ENCODE assay signal across 41 cellular contexts in genomic region chr2:218773881-218774280, GRCh38. TPM values are rescaled to one million over a fixed set of nuclear protein-coding genes. Genes with fewer than 3 reads are reported as not detected.
"Had no signal": no experiment of that assay in that cellular context is flagged by ENCODE, and none has a peak within 500 bp of the region (broad histone marks: within the 10 kb centered on the region; RNA-seq: fewer than 3 reads in every experiment).

No MANE protein-coding gene starts in this region.

- FAIRE-seq: astrocyte, bronchial epithelial cell had no signal

- H3K4me3 ChIP-seq: adrenal gland, ascending aorta, body of pancreas, breast epithelium, cardiac muscle cell had no signal

- H3K9me3 ChIP-seq: ascending aorta, body of pancreas, breast epithelium had no signal

- DNase-seq: activated effector memory CD4-positive, alpha-beta T cell treated with anti-CD3 and anti-CD28 coated beads, Interleukin-2, amount 50 U/mL, for 16 hours; activated effector memory CD4-positive, alpha-beta T cell treated with Interleukin-2 at 50 U/mL for 16 hours; activated gamma-delta T cell; activated gamma-delta T cell treated with Interleukin-2 at 50 U/mL for 16 hours; activated naive CD4-positive, alpha-beta T cell; activated naive CD4-positive, alpha-beta T cell treated with anti-CD3 and anti-CD28 coated beads for 36 hours; activated naive CD4-positive, alpha-beta T cell treated with anti-CD3 and anti-CD28 coated beads, Interleukin-2, amount 10 ng/mL, durations not matched to agents 7 days and 5 days; activated naive CD4-positive, alpha-beta T cell treated with anti-CD3 and anti-CD28 coated beads, Interleukin-2, amount 50 U/mL, for 16 hours; activated naive CD4-positive, alpha-beta T cell treated with Interleukin-2 at 50 U/mL for 16 hours; activated naive CD8-positive, alpha-beta T cell treated with anti-CD3 and anti-CD28 coated beads for 36 hours; activated naive CD8-positive, alpha-beta T cell treated with anti-CD3 and anti-CD28 coated beads, Interleukin-2, amount 10 ng/mL, durations not matched to agents 7 days and 5 days; activated naive CD8-positive, alpha-beta T cell treated with anti-CD3 and anti-CD28 coated beads, Interleukin-2, amount 50 U/mL, for 24 hours; activated T-cell treated with anti-CD3 and anti-CD28 coated beads for 4 hours; activated T-cell treated with anti-CD3 and anti-CD28 coated beads, Interleukin-2, amount 50 U/mL, for 1 hour; activated T-cell treated with anti-CD3 and anti-CD28 coated beads, Interleukin-2, amount 50 U/mL, for 24 hours; activated T-cell treated with anti-CD3 and anti-CD28 coated beads, Interleukin-2, amount 50 U/mL, for 4 hours; activated T-cell treated with anti-CD3 and anti-CD28 coated beads, Interleukin-2, amount 50 U/mL, for 48 hours; activated T-cell treated with anti-CD3 and anti-CD28 coated beads, Interleukin-2, amount 50 U/mL, for 72 hours; adrenal gland; amniotic stem cell; amygdala; anterior cingulate cortex; aorta; body of pancreas; brain microvascular endothelial cell; caudate nucleus; central memory CD4-positive, alpha-beta T cell; cerebellar nuclear complex had no signal

- ATAC-seq: activated naive CD8-positive, alpha-beta T cell treated with anti-CD3 and anti-CD28 coated beads, Interleukin-2, amount 50 U/mL, for 24 hours; activated T-cell treated with anti-CD3 and anti-CD28 coated beads, Interleukin-2, amount 50 U/mL, for 4 hours; activated T-cell treated with anti-CD3 and anti-CD28 coated beads, Interleukin-2, amount 50 U/mL, for 72 hours; activated T-helper 17 cell treated with anti-CD3 and anti-CD28 coated beads, Interleukin-2, amount 50 U/mL, for 72 hours; body of pancreas had no signal

- H3K36me3 ChIP-seq: adrenal gland, ascending aorta, brain microvascular endothelial cell, breast epithelium, cardiac muscle cell had no signal

- H3K27ac Mint-ChIP-seq: activated naive CD4-positive, alpha-beta T cell treated with anti-CD3 and anti-CD28 coated beads for 36 hours; activated naive CD4-positive, alpha-beta T cell treated with anti-CD3 and anti-CD28 coated beads, Interleukin-2, amount 10 ng/mL, durations not matched to agents 7 days and 5 days; activated naive CD4-positive, alpha-beta T cell treated with anti-CD3 and anti-CD28 coated beads, Interleukin-2, amount 50 U/mL, for 24 hours; activated naive CD8-positive, alpha-beta T cell; activated naive CD8-positive, alpha-beta T cell treated with anti-CD3 and anti-CD28 coated beads for 36 hours; activated naive CD8-positive, alpha-beta T cell treated with anti-CD3 and anti-CD28 coated beads, Interleukin-2, amount 10 ng/mL, durations not matched to agents 7 days and 5 days; activated naive CD8-positive, alpha-beta T cell treated with anti-CD3 and anti-CD28 coated beads, Interleukin-2, amount 50 U/mL, for 24 hours; activated T-cell treated with anti-CD3 and anti-CD28 coated beads, Interleukin-2, amount 50 U/mL, for 24 hours; activated T-cell treated with anti-CD3 and anti-CD28 coated beads, Interleukin-2, amount 50 U/mL, for 72 hours; activated T-helper 1 cell treated with anti-CD3 and anti-CD28 coated beads, Interleukin-12 subunit alpha, Interleukin-12 subunit beta, Interleukin-2, Interleukin-4 antibody, amounts not matched to agents 30 ng/mL and 10 ng/mL and 1 ng/mL, durations not matched to agents 14 hours and 24 hours and 36 hours; activated T-helper 17 cell treated with anti-CD3 and anti-CD28 coated beads, Interleukin-2, amount 50 U/mL, for 72 hours; activated T-helper 2 cell treated with anti-CD3 and anti-CD28 coated beads, Interferon-gamma antibody, Interleukin-2, Interleukin-4, amounts not matched to agents 10 μg/mL and 5 μg/mL and 100 μg/mL, durations not matched to agents 14 hours and 24 hours and 36 hours; brain had no signal

- H3K27me3 ChIP-seq: adrenal gland, ascending aorta, body of pancreas, brain microvascular endothelial cell, breast epithelium, cardiac muscle cell had no signal

- H3K4me1 ChIP-seq: adrenal gland, ascending aorta, body of pancreas, breast epithelium had no signal

- H3K27ac ChIP-seq: adrenal gland, ascending aorta, body of pancreas, brain microvascular endothelial cell, breast epithelium had no signal

RNA-seq across cellular contexts. Expression of gene CYP27A1, which starts 8.1 kb away (rescaled TPM):
- total RNA-seq: activated naive CD4-positive, alpha-beta T cell treated with anti-CD3 and anti-CD28 coated beads for 36 hours; activated naive CD8-positive, alpha-beta T cell treated with anti-CD3 and anti-CD28 coated beads for 36 hours; activated T-helper 2 cell treated with anti-CD3 and anti-CD28 coated beads, Interferon-gamma antibody, Interleukin-2, Interleukin-4, amounts not matched to agents 10 μg/mL and 5 μg/mL and 100 μg/mL, durations not matched to agents 14 hours and 24 hours and 36 hours had no signal

RNA-seq across cellular contexts. Expression of gene PRKAG3, which starts 57.7 kb away (rescaled TPM):
- total RNA-seq: activated naive CD4-positive, alpha-beta T cell treated with anti-CD3 and anti-CD28 coated beads for 36 hours; activated naive CD8-positive, alpha-beta T cell treated with anti-CD3 and anti-CD28 coated beads for 36 hours; activated naive CD8-positive, alpha-beta T cell treated with anti-CD3 and anti-CD28 coated beads, Interleukin-2, amount 10 ng/mL, durations not matched to agents 7 days and 5 days; activated T-cell treated with anti-CD3 and anti-CD28 coated beads, Interleukin-2, amount 50 U/mL, for 4 hours; activated T-cell treated with anti-CD3 and anti-CD28 coated beads, Interleukin-2, amount 50 U/mL, for 72 hours; activated T-helper 1 cell treated with anti-CD3 and anti-CD28 coated beads, Interleukin-12 subunit alpha, Interleukin-12 subunit beta, Interleukin-2, Interleukin-4 antibody, amounts not matched to agents 30 ng/mL and 10 ng/mL and 1 ng/mL, durations not matched to agents 14 hours and 24 hours and 36 hours; activated T-helper 17 cell treated with anti-CD3 and anti-CD28 coated beads, Interleukin-2, amount 50 U/mL, for 72 hours; activated T-helper 2 cell treated with anti-CD3 and anti-CD28 coated beads, Interferon-gamma antibody, Interleukin-2, Interleukin-4, amounts not matched to agents 10 μg/mL and 5 μg/mL and 100 μg/mL, durations not matched to agents 14 hours and 24 hours and 36 hours; ascending aorta; astrocyte; body of pancreas; breast epithelium; bronchial epithelial cell; cardiac muscle cell; cerebellum; chondrocyte had no signal
- polyA plus RNA-seq: adrenal gland had no signal
